In the genomic region with DNA sequence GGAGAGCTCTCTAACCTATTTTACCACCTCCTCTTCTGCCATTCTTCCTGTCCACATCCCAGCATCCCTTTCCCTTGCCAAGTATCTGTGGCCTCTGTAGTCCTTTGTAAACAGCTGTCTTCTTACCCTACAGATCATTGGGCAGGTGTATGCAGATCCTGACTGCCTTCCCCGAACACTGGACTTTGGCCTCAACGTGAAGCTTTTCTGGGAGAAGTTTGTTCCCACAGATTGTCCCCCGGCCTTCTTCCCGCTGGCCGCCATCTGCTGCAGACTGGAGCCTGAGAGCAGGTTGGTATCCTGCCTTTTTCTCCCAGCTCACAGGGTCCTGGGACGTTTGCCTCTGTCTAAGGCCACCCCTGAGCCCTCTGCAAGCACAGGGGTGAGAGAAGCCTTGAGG, we compare ENCODE assay signal across 17 cellular contexts. TPM values are rescaled to one million over a fixed set of nuclear protein-coding genes. Genes with fewer than 3 reads are reported as not detected.
DNase-seq lines count a peak whose midpoint lies in the region; ATAC-seq and TF ChIP-seq lines count a peak whose summit lies in the region.
"Had no signal": no experiment of that assay in that cellular context is flagged by ENCODE, and none has a peak within 500 bp of the region (broad histone marks: within the 10 kb centered on the region; RNA-seq: fewer than 3 reads in every experiment).

No MANE protein-coding gene starts in this region.

- no peaks in the 10 kb centered on the region for H3K27me3 Mint-ChIP-seq in activated CD4-positive, alpha-beta T cell treated with anti-CD3 and anti-CD28 coated beads for 36 hours
- no peaks in the 10 kb centered on the region for H3K27me3 Mint-ChIP-seq in progenitor cell of endocrine pancreas

- CTCF ChIA-PET in activated CD4-positive, alpha-beta T cell treated with anti-CD3 and anti-CD28 coated beads for 36 hours (lab: Charles Lee): interaction anchor here (0.7 to 4.2 kb wide), 7 partner anchors 9 to 61 kb away, joined by 3 to 24 read pairs (median 6); partner anchors contain the start of gene PIK3IP1

- H3K9ac ChIP-seq in colonic mucosa (ENCODE audit: low read depth in 2 of 2, low read length in 2 of 2): no peak overlapping the region
- H3K9ac ChIP-seq: KMS-11 had no signal

- POLR2A ChIA-PET in activated CD4-positive, alpha-beta T cell treated with anti-CD3 and anti-CD28 coated beads for 36 hours (lab: Charles Lee): no interaction called here

- no peaks in the 10 kb centered on the region for H3K4me1 ChIP-seq in colonic mucosa
- H3K4me1 ChIP-seq: SJSA1 had no signal

- peaks cover 58% of the 10 kb centered on the region for H3K36me3 Mint-ChIP-seq in activated CD4-positive, alpha-beta T cell treated with anti-CD3 and anti-CD28 coated beads for 36 hours (ENCODE audit: low read depth)
- H3K36me3 Mint-ChIP-seq in progenitor cell of endocrine pancreas (ENCODE audit: insufficient read depth): peaks cover 17% of the 10 kb centered on the region

- no peak overlapping the region for H3K4me3 Mint-ChIP-seq in activated CD4-positive, alpha-beta T cell treated with anti-CD3 and anti-CD28 coated beads for 36 hours
- H3K4me3 Mint-ChIP-seq in progenitor cell of endocrine pancreas (ENCODE audit: low read depth): no peak overlapping the region
- H3K4me3 Mint-ChIP-seq: CD14-positive monocyte, GM23338 had no signal

- H3K27ac Mint-ChIP-seq in activated CD4-positive, alpha-beta T cell treated with anti-CD3 and anti-CD28 coated beads for 36 hours: peak overlapping the region; percentile 66
- peak overlapping the region; percentile 69 for H3K27ac Mint-ChIP-seq in progenitor cell of endocrine pancreas
- H3K27ac Mint-ChIP-seq: GM23338 had no signal

- DNase-seq in activated CD4-positive, alpha-beta T cell treated with anti-CD3 and anti-CD28 coated beads for 36 hours: no peak
- DNase-seq in activated CD4-positive, alpha-beta T cell treated with anti-CD3 and anti-CD28 coated beads, Interleukin-2, amount 50 U/mL, for 48 hours: no peak
- DNase-seq in NCI-H526 treated with DMSO at 0.1 percent for 48 hours (lab: John Stamatoyannopoulos, UW): peak; percentile 36
- peak; percentile 49 for DNase-seq in colonic mucosa
- no peak for DNase-seq in progenitor cell of endocrine pancreas (ENCODE audit: low spot score, unreplicated experiment)
- no peak for DNase-seq in NCI-H2227 (lab: John Stamatoyannopoulos, UW; ENCODE audit: unreplicated experiment)
- no peak for DNase-seq in central memory CD4-positive, alpha-beta T cell
- DNase-seq: caudate nucleus; stimulated activated CD4-positive, alpha-beta T cell treated with anti-CD3 and anti-CD28 coated beads, Interleukin-4, amount 100 ng/mL, for 1 hour; stimulated activated CD8-positive, alpha-beta memory T cell treated with anti-CD3 and anti-CD28 coated beads, Interleukin-4, amount 100 ng/mL, for 48 hours had no signal

- H3K27ac ChIP-seq in colonic mucosa: no peak overlapping the region
- H3K27ac ChIP-seq: KMS-11, SJSA1 had no signal

- no peak overlapping the region for H3K4me3 ChIP-seq in colonic mucosa
- H3K4me3 ChIP-seq: GM23338, SJSA1, tibial nerve had no signal

- no peaks in the 10 kb centered on the region for H3K27me3 ChIP-seq in colonic mucosa
- H3K27me3 ChIP-seq: SJSA1, tibial nerve had no signal

- no peaks in the 10 kb centered on the region for H3K9me3 Mint-ChIP-seq in activated CD4-positive, alpha-beta T cell treated with anti-CD3 and anti-CD28 coated beads for 36 hours (ENCODE audit: low read depth)
- no peaks in the 10 kb centered on the region for H3K9me3 Mint-ChIP-seq in progenitor cell of endocrine pancreas (ENCODE audit: low read depth)
- H3K9me3 Mint-ChIP-seq: GM23338 had no signal

- peaks cover 23% of the 10 kb centered on the region for H3K36me3 ChIP-seq in colonic mucosa

- no peak for TF ChIP-seq CTCF in colonic mucosa (IDR thresholded peaks at IDR 0.05)
- TF ChIP-seq CTCF in progenitor cell of endocrine pancreas (IDR thresholded peaks at IDR 0.05; ENCODE audit: unreplicated experiment): no peak

- H3K4me1 Mint-ChIP-seq in activated CD4-positive, alpha-beta T cell treated with anti-CD3 and anti-CD28 coated beads for 36 hours: peaks cover 71% of the 10 kb centered on the region
- H3K4me1 Mint-ChIP-seq in progenitor cell of endocrine pancreas (ENCODE audit: low read depth): peaks cover 9% of the 10 kb centered on the region

- intact Hi-C loops in activated CD4-positive, alpha-beta T cell treated with anti-CD3 and anti-CD28 coated beads for 36 hours (cut with DNase I, micrococcal nuclease): loop anchor here in 1 of 2 experiments (5.0 kb wide), 1 partner anchor 63 kb away; the partner anchor contains the start of gene LIMK2
- intact Hi-C loops in colonic mucosa (cut with DNase I): no loop called here

- H3K9me3 ChIP-seq in colonic mucosa: no peaks in the 10 kb centered on the region
- H3K9me3 ChIP-seq: SJSA1, tibial nerve had no signal

- no peak for ATAC-seq in activated CD4-positive, alpha-beta T cell treated with anti-CD3 and anti-CD28 coated beads for 36 hours
- no peak for ATAC-seq in GM19035 (IDR thresholded peaks at IDR 0.05; ENCODE audit: unreplicated experiment)
- ATAC-seq: GM23338, sciatic nerve had no signal

RNA-seq across cellular contexts. Expression of gene PIK3IP1, which starts 17.3 kb away (rescaled TPM):
- 10 to 100 TPM; 14.2 to 15.1 TPM for total RNA-seq in activated CD4-positive, alpha-beta T cell treated with anti-CD3 and anti-CD28 coated beads for 36 hours
- total RNA-seq in colonic mucosa (10 to 100 TPM in 1 of 2 donors, 1 to 10 TPM in 1; 8.4 to 15.1 TPM), progenitor cell of endocrine pancreas (6.2 and 7.6 TPM in 2 replicates)

Comparison
In these comparisons a context has a peak if more than half of its experiments do, and no peak if none do; other contexts are left out.
1. DNase-seq: peak in NCI-H526 treated with DMSO at 0.1 percent for 48 hours (single experiment) and colonic mucosa (single experiment); none in activated CD4-positive, alpha-beta T cell treated with anti-CD3 and anti-CD28 coated beads for 36 hours (single experiment), activated CD4-positive, alpha-beta T cell treated with anti-CD3 and anti-CD28 coated beads, Interleukin-2, amount 50 U/mL, for 48 hours (0 of 2), progenitor cell of endocrine pancreas (single experiment), NCI-H2227 (single experiment) and central memory CD4-positive, alpha-beta T cell (single experiment).